18 cellular contexts compared by ENCODE assay signal in the genomic region with DNA sequence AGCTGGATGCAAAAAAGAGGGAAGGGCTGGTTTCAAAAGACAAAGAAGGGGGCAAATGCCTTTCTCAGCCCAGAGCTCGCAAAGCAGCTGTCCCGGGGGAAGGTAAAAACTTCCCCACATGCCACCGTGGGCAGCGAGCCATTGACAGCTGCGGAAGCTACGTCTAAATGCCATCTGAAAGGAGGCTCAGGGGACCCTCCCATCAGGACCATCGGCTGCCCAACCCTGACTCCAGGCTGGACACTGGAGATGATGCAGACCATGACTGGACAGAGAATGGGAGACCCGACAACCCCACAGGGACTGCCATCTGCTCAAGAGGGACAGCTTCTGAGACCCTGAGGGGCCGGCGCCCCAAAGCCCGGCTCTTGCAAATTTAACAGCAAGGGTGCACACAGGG.
DNase-seq lines count a peak whose midpoint lies in the region; ATAC-seq and TF ChIP-seq lines count a peak whose summit lies in the region.
"Had no signal": no experiment of that assay in that cellular context is flagged by ENCODE, and none has a peak within 500 bp of the region (broad histone marks: within the 10 kb centered on the region; RNA-seq: fewer than 3 reads in every experiment).

No MANE protein-coding gene starts in this region.

- no peak overlapping the region for H3K9ac ChIP-seq in mesenchymal stem cell (ENCODE audit: low read length)
- H3K9ac ChIP-seq: GM23248 had no signal

- H3K27ac Mint-ChIP-seq in activated naive CD8-positive, alpha-beta T cell: peak overlapping the region; percentile 83
- no peak overlapping the region for H3K27ac Mint-ChIP-seq in activated naive CD8-positive, alpha-beta T cell treated with anti-CD3 and anti-CD28 coated beads, Interleukin-2, amount 50 U/mL, for 24 hours
- H3K27ac Mint-ChIP-seq in activated B cell treated with CpG ODN at 0.5 μM for 24 hours: peak overlapping the region; percentile 85

- peaks cover 6% of the 10 kb centered on the region for H3K36me3 Mint-ChIP-seq in activated naive CD8-positive, alpha-beta T cell
- peaks cover 22% of the 10 kb centered on the region for H3K36me3 Mint-ChIP-seq in activated naive CD8-positive, alpha-beta T cell treated with anti-CD3 and anti-CD28 coated beads, Interleukin-2, amount 50 U/mL, for 24 hours (ENCODE audit: low read depth)
- peaks cover 77% of the 10 kb centered on the region for H3K36me3 Mint-ChIP-seq in activated B cell treated with CpG ODN at 0.5 μM for 24 hours (ENCODE audit: low read depth)

- no peak overlapping the region for H2AFZ ChIP-seq in mesenchymal stem cell (ENCODE audit: low read depth, low read length)
- H2AFZ ChIP-seq: GM23248 had no signal

- no peak overlapping the region for H3K23ac ChIP-seq in mesenchymal stem cell (ENCODE audit: low read length in 2 of 2)

- CTCF ChIA-PET in activated B cell treated with CpG ODN at 0.5 μM for 24 hours (lab: Charles Lee): interaction anchor here (0.8 to 4.9 kb wide), 9 partner anchors 14 to 187 kb away, joined by 3 to 26 read pairs (median 5); no protein-coding TSS in a partner anchor

- TF ChIP-seq CTCF in activated B cell treated with CpG ODN at 0.5 μM for 24 hours (IDR thresholded peaks at IDR 0.05): no peak

- no peak overlapping the region for H3K14ac ChIP-seq in mesenchymal stem cell (ENCODE audit: low read length in 2 of 2)

- H3K9me3 Mint-ChIP-seq in activated naive CD8-positive, alpha-beta T cell (ENCODE audit: low read depth): no peaks in the 10 kb centered on the region
- no peaks in the 10 kb centered on the region for H3K9me3 Mint-ChIP-seq in activated naive CD8-positive, alpha-beta T cell treated with anti-CD3 and anti-CD28 coated beads, Interleukin-2, amount 50 U/mL, for 24 hours
- no peaks in the 10 kb centered on the region for H3K9me3 Mint-ChIP-seq in activated B cell treated with CpG ODN at 0.5 μM for 24 hours
- H3K9me3 Mint-ChIP-seq: activated naive CD8-positive, alpha-beta T cell treated with anti-CD3 and anti-CD28 coated beads, Interleukin-2, amount 10 ng/mL, durations not matched to agents 7 days and 5 days; T-helper 1 cell treated with Interleukin-12 subunit alpha and Interleukin-12 subunit beta and Interleukin-4 antibody, amounts not matched to agents 30 μg/mL and 1 μg/mL, for 36 hours had no signal

- DNase-seq in activated naive CD8-positive, alpha-beta T cell treated with anti-CD3 and anti-CD28 coated beads, Interleukin-2, amount 50 U/mL, for 24 hours: no peak
- peak; percentile 59 for DNase-seq in activated B cell treated with CpG ODN at 0.5 μM for 24 hours
- DNase-seq in myocyte (ENCODE audit: low read depth): peak; percentile 84
- DNase-seq in dermis blood vessel endothelial cell: no peak
- DNase-seq in mesenchymal stem cell: no peak
- DNase-seq: activated CD4-positive, CD25-positive, alpha-beta regulatory T cell treated with anti-CD3 and anti-CD28 coated beads, Interleukin-2, amount 50 U/mL, for 72 hours; DMS153; erythroblast; GM23248; kidney glomerular epithelial cell; NCI-H1092 treated with DMSO at 0.1 percent for 48 hours had no signal

- no peak overlapping the region for H2BK12ac ChIP-seq in mesenchymal stem cell (ENCODE audit: low read length in 2 of 2)

- no peak overlapping the region for H3K4me3 ChIP-seq in mesenchymal stem cell (ENCODE audit: insufficient read depth in 1 of 2, low read depth in 1 of 2, low read length in 2 of 2)
- H3K4me3 ChIP-seq: GM23248 had no signal

- no peaks in the 10 kb centered on the region for H3K9me3 ChIP-seq in mesenchymal stem cell (ENCODE audit: control insufficient read depth, low read length)

- no peak overlapping the region for H2BK120ac ChIP-seq in mesenchymal stem cell (ENCODE audit: low read depth, low read length)

- no peak overlapping the region for H2BK15ac ChIP-seq in mesenchymal stem cell (ENCODE audit: low read depth, poor library complexity, severe bottlenecking)

- H2BK5ac ChIP-seq in mesenchymal stem cell (ENCODE audit: low read depth, low read length, poor library complexity, severe bottlenecking): no peak overlapping the region

- no peak overlapping the region for H4K8ac ChIP-seq in mesenchymal stem cell (ENCODE audit: low read length)

- intact Hi-C loops in activated B cell treated with CpG ODN at 0.5 μM for 24 hours (cut with micrococcal nuclease): loop anchor here (1.0 kb wide), 1 partner anchor 23 kb away; no protein-coding TSS in a partner anchor

- no peak overlapping the region for H3K4ac ChIP-seq in mesenchymal stem cell (ENCODE audit: low read depth in 1 of 2, low read length in 2 of 2)

- no peak overlapping the region for H4K91ac ChIP-seq in mesenchymal stem cell (ENCODE audit: low read length)

- H3K79me1 ChIP-seq in mesenchymal stem cell (replicated peaks; ENCODE audit: low read length, poor library complexity, severe bottlenecking): peaks cover 1% of the 10 kb centered on the region

- H3K27me3 Mint-ChIP-seq in activated naive CD8-positive, alpha-beta T cell: no peaks in the 10 kb centered on the region
- H3K27me3 Mint-ChIP-seq in activated naive CD8-positive, alpha-beta T cell treated with anti-CD3 and anti-CD28 coated beads, Interleukin-2, amount 50 U/mL, for 24 hours: no peaks in the 10 kb centered on the region
- no peaks in the 10 kb centered on the region for H3K27me3 Mint-ChIP-seq in activated B cell treated with CpG ODN at 0.5 μM for 24 hours
- H3K27me3 Mint-ChIP-seq: activated naive CD8-positive, alpha-beta T cell treated with anti-CD3 and anti-CD28 coated beads, Interleukin-2, amount 10 ng/mL, durations not matched to agents 7 days and 5 days had no signal

- no peak overlapping the region for H3K18ac ChIP-seq in mesenchymal stem cell (ENCODE audit: low read depth in 1 of 2, low read length in 2 of 2)

- peaks cover 32% of the 10 kb centered on the region for H3K4me1 ChIP-seq in mesenchymal stem cell (ENCODE audit: control insufficient read depth, insufficient read depth, low read depth, low read length)

- peaks cover 37 to 55% of the 10 kb centered on the region in 2 experiments for H3K36me3 ChIP-seq in mesenchymal stem cell (ENCODE audit: control insufficient read depth in 1 of 2, insufficient read depth in 2 of 2, low read depth in 1 of 2, low read length in 2 of 2)

- WGBS in mesenchymal stem cell: 90% methylated on average over 11 of the region's 11 CpGs

- H3K4me2 ChIP-seq in mesenchymal stem cell (ENCODE audit: low read length, poor library complexity, severe bottlenecking): no peak overlapping the region

- H3K27me3 ChIP-seq in mesenchymal stem cell (ENCODE audit: control insufficient read depth in 1 of 2, insufficient read depth in 1 of 2, low read length in 2 of 2): no peaks in the 10 kb centered on the region

- ATAC-seq in activated naive CD8-positive, alpha-beta T cell treated with anti-CD3 and anti-CD28 coated beads, Interleukin-2, amount 50 U/mL, for 24 hours: no peak
- ATAC-seq in activated B cell treated with CpG ODN at 0.5 μM for 24 hours (ENCODE audit: low read depth) (peak; percentile 55), HG02885 (IDR thresholded peaks at IDR 0.05; ENCODE audit: poor library complexity, unreplicated experiment) (no peak)
- ATAC-seq: Panc1; stimulated activated naive CD8-positive, alpha-beta T cell treated with anti-CD3 and anti-CD28 coated beads, Interleukin-15, Interleukin-2, amounts not matched to agents 100 U/mL and 50 U/mL, for 24 hours had no signal

- peaks cover 56% of the 10 kb centered on the region for H3K4me1 Mint-ChIP-seq in activated naive CD8-positive, alpha-beta T cell (ENCODE audit: low read depth)
- H3K4me1 Mint-ChIP-seq in activated naive CD8-positive, alpha-beta T cell treated with anti-CD3 and anti-CD28 coated beads, Interleukin-2, amount 50 U/mL, for 24 hours: peaks cover 53% of the 10 kb centered on the region
- peaks cover 85% of the 10 kb centered on the region for H3K4me1 Mint-ChIP-seq in activated B cell treated with CpG ODN at 0.5 μM for 24 hours

- POLR2A ChIA-PET in activated B cell treated with CpG ODN at 0.5 μM for 24 hours (lab: Charles Lee): interaction anchor here (0.6 to 7.6 kb wide), 15 partner anchors 12 to 792 kb away, joined by 3 to 163 read pairs (median 12); partner anchors contain the start of gene ITPKB

- H3K4me3 Mint-ChIP-seq in activated naive CD8-positive, alpha-beta T cell: no peak overlapping the region
- no peak overlapping the region for H3K4me3 Mint-ChIP-seq in activated naive CD8-positive, alpha-beta T cell treated with anti-CD3 and anti-CD28 coated beads, Interleukin-2, amount 50 U/mL, for 24 hours
- H3K4me3 Mint-ChIP-seq in activated B cell treated with CpG ODN at 0.5 μM for 24 hours: peak overlapping the region; percentile 58
- H3K4me3 Mint-ChIP-seq: activated naive CD8-positive, alpha-beta T cell treated with anti-CD3 and anti-CD28 coated beads, Interleukin-2, amount 10 ng/mL, durations not matched to agents 7 days and 5 days; T-helper 1 cell treated with Interleukin-12 subunit alpha and Interleukin-12 subunit beta and Interleukin-4 antibody, amounts not matched to agents 30 μg/mL and 1 μg/mL, for 36 hours had no signal

- H3K27ac ChIP-seq in temporal lobe (ENCODE audit: low read depth, low read length) (peak overlapping the region; percentile 34), mesenchymal stem cell (ENCODE audit: low read length, poor library complexity, severe bottlenecking) (no peak overlapping the region)
- H3K27ac ChIP-seq: GM23248 had no signal

- no peak overlapping the region for H2AK5ac ChIP-seq in mesenchymal stem cell (ENCODE audit: low read length, severe bottlenecking)

Comparison
In these comparisons a context has a peak if more than half of its experiments do, and no peak if none do; other contexts are left out.
1. DNase-seq: peak in activated B cell treated with CpG ODN at 0.5 μM for 24 hours (single experiment) and myocyte (single experiment); none in activated naive CD8-positive, alpha-beta T cell treated with anti-CD3 and anti-CD28 coated beads, Interleukin-2, amount 50 U/mL, for 24 hours (single experiment), dermis blood vessel endothelial cell (single experiment) and mesenchymal stem cell (single experiment).